Comparison of ENCODE assay signal across 27 cellular contexts in the genomic region with DNA sequence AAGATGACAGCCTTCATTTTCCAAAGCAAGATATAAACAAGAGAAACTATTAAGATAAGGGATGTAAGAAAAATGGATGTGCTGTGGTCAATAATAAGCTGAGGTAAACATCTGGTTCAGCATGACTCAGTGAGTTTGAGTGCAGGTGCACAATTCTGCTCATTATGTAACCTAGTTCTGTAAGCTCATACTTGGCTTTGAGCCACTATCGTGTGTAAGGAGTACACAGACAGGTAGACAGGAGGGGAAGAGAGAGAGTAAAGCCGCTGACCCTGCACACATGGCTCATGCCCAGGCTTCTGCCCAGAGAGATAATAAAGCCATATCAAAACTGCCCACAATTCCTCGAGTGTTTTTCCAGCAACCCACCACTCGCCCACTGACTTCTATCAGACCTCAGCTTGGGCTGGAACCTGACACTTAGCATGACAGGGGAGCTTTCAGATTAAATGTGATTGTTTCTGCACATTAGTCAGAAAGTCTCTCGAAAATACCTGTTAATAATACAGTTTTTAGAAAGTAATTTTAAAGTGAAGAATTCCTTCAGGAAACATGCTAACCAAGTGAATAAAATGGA. TPM values are rescaled to one million over a fixed set of nuclear protein-coding genes. Genes with fewer than 3 reads are reported as not detected.
A peak's percentile ranks its signal among the peaks of the same experiment; 100 is the strongest.
DNase-seq lines count a peak whose midpoint lies in the region; ATAC-seq lines count a peak whose summit lies in the region.
"Had no signal": no experiment of that assay in that cellular context is flagged by ENCODE, and none has a peak within 500 bp of the region (broad histone marks: within the 10 kb centered on the region; RNA-seq: fewer than 3 reads in every experiment).

No MANE protein-coding gene starts in this region.

- H3K9me3 Mint-ChIP-seq in activated naive CD8-positive, alpha-beta T cell treated with anti-CD3 and anti-CD28 coated beads, Interleukin-2, amount 50 U/mL, for 24 hours, result peaks cover 73% of the 10 kb centered on the region

- no peaks in the 10 kb centered on the region for H3K4me1 Mint-ChIP-seq in activated naive CD8-positive, alpha-beta T cell treated with anti-CD3 and anti-CD28 coated beads, Interleukin-2, amount 50 U/mL, for 24 hours
- H3K4me1 Mint-ChIP-seq: nephron had no signal

- no peak overlapping the region for H3K4me3 Mint-ChIP-seq in activated naive CD8-positive, alpha-beta T cell treated with anti-CD3 and anti-CD28 coated beads, Interleukin-2, amount 50 U/mL, for 24 hours
- H3K4me3 Mint-ChIP-seq: activated naive CD8-positive, alpha-beta T cell treated with anti-CD3 and anti-CD28 coated beads for 36 hours; HFFc6; nephron had no signal

- H3K27ac Mint-ChIP-seq in activated naive CD8-positive, alpha-beta T cell treated with anti-CD3 and anti-CD28 coated beads, Interleukin-2, amount 50 U/mL, for 24 hours, result no peak overlapping the region
- H3K27ac Mint-ChIP-seq: activated naive CD8-positive, alpha-beta T cell treated with anti-CD3 and anti-CD28 coated beads for 36 hours; HFFc6; nephron had no signal

- no peak overlapping the region for H3K27ac ChIP-seq in epithelial cell of prostate
- H3K27ac ChIP-seq: GM23248, HL-60, KMS-11, tibial nerve had no signal

- no peaks in the 10 kb centered on the region for H3K27me3 Mint-ChIP-seq in activated naive CD8-positive, alpha-beta T cell treated with anti-CD3 and anti-CD28 coated beads, Interleukin-2, amount 50 U/mL, for 24 hours
- H3K27me3 Mint-ChIP-seq: activated naive CD8-positive, alpha-beta T cell treated with anti-CD3 and anti-CD28 coated beads for 36 hours had no signal

- DNase-seq in NCI-H748 (lab: John Stamatoyannopoulos, UW; ENCODE audit: unreplicated experiment) (peak; percentile 20), NCI-H748 treated with DMSO at 0.1 percent for 48 hours (lab: John Stamatoyannopoulos, UW) (no peak), G401 (ENCODE audit: low spot score) (peak; percentile 16), RPMI8226 (peak; percentile 93), epithelial cell of prostate (ENCODE audit: low read depth, low spot score) (peak; percentile 22), GM19238 (ENCODE audit: insufficient read length, low spot score) (no peak)
- no peak for DNase-seq in activated naive CD8-positive, alpha-beta T cell treated with anti-CD3 and anti-CD28 coated beads, Interleukin-2, amount 50 U/mL, for 24 hours
- DNase-seq: activated CD4-positive, alpha-beta T cell treated with anti-CD3 and anti-CD28 coated beads for 48 hours; activated CD8-positive, alpha-beta memory T cell treated with anti-CD3 and anti-CD28 coated beads for 24 hours; activated effector memory CD4-positive, alpha-beta T cell treated with anti-CD3 and anti-CD28 coated beads, Interleukin-2, amount 50 U/mL, for 16 hours; activated naive CD8-positive, alpha-beta T cell treated with anti-CD3 and anti-CD28 coated beads for 36 hours; activated T-cell treated with anti-CD3 and anti-CD28 coated beads, Interleukin-2, amount 50 U/mL, for 1 hour; BE2C; DND-41; GM23248; HFFc6; MV-4-11; NCI-H187 treated with DMSO at 0.1 percent for 48 hours; NCI-H226; NCI-H774; retina; stimulated activated CD4-positive, alpha-beta T cell treated with anti-CD3 and anti-CD28 coated beads, Interleukin-2, amount 100 ng/mL, for 24 hours had no signal

- H3K36me3 Mint-ChIP-seq in activated naive CD8-positive, alpha-beta T cell treated with anti-CD3 and anti-CD28 coated beads, Interleukin-2, amount 50 U/mL, for 24 hours (ENCODE audit: low read depth), result peaks cover 89% of the 10 kb centered on the region

- in situ Hi-C loops in G401 (cut with HindIII; ENCODE audit: low sequenced_read_pairs), result no loop called here

- no peak for ATAC-seq in HG03469 (IDR thresholded peaks at IDR 0.05; ENCODE audit: unreplicated experiment)
- ATAC-seq in activated naive CD8-positive, alpha-beta T cell treated with anti-CD3 and anti-CD28 coated beads, Interleukin-2, amount 50 U/mL, for 24 hours, result no peak

RNA-seq across cellular contexts. Expression of a gene that starts 51.7 kb away (rescaled TPM):
- 26.4 and 30.2 TPM in 2 replicates for total RNA-seq in G401 (2014; rRNA removed; shearing (Covaris generic))

Comparison
In these comparisons a context has a peak if more than half of its experiments do, and no peak if none do; other contexts are left out.
1. DNase-seq: peak in NCI-H748 (single experiment), G401 (single experiment), RPMI8226 (single experiment) and epithelial cell of prostate (single experiment); none in NCI-H748 treated with DMSO at 0.1 percent for 48 hours (single experiment), GM19238 (single experiment) and activated naive CD8-positive, alpha-beta T cell treated with anti-CD3 and anti-CD28 coated beads, Interleukin-2, amount 50 U/mL, for 24 hours (single experiment).